In the genomic region with DNA sequence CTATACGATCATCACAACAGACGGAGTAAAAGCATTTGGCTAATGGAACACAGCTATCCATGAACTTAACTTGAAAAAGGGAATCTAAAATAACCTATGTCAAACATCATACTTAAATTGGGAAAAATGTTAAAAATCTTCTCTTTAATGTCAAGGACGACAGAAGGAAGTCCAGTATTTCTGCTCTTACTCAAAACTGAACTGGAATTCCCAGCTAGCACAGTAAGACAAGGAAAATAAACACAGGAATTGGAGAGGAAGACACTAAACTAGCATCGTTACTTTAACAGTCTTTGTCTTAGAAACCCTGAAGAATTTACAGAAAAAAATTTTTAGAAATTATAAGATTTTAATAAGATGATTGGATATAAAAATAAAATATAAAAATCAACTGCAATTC, we compare ENCODE assay signal across 13 cellular contexts.
DNase-seq lines count a peak whose midpoint lies in the region; ATAC-seq and TF ChIP-seq lines count a peak whose summit lies in the region.
"Had no signal": no experiment of that assay in that cellular context is flagged by ENCODE, and none has a peak within 500 bp of the region (broad histone marks: within the 10 kb centered on the region; RNA-seq: fewer than 3 reads in every experiment).

No MANE protein-coding gene starts in this region.

- peak overlapping the region; percentile 95 for H3K27ac Mint-ChIP-seq in central memory CD8-positive, alpha-beta T cell (ENCODE audit: low read depth)
- peak overlapping the region; percentile 81 for H3K27ac Mint-ChIP-seq in mesothelial cell of epicardium
- no peak overlapping the region for H3K27ac Mint-ChIP-seq in MCF 10A (ENCODE audit: low read depth, unreplicated experiment)

- H3K4me3 Mint-ChIP-seq in central memory CD8-positive, alpha-beta T cell: peak overlapping the region; percentile 74
- no peak overlapping the region for H3K4me3 Mint-ChIP-seq in mesothelial cell of epicardium
- H3K4me3 Mint-ChIP-seq in MCF 10A (ENCODE audit: unreplicated experiment): no peak overlapping the region
- H3K4me3 Mint-ChIP-seq: nephron progenitor cell had no signal

- H3K27me3 Mint-ChIP-seq in central memory CD8-positive, alpha-beta T cell: no peaks in the 10 kb centered on the region
- H3K27me3 Mint-ChIP-seq in mesothelial cell of epicardium (ENCODE audit: low read depth) (no peaks in the 10 kb centered on the region), MCF 10A (ENCODE audit: insufficient read depth, unreplicated experiment) (no peaks in the 10 kb centered on the region)

- DNase-seq in left ventricle myocardium inferior (no peak), cardiac septum (ENCODE audit: low spot score) (no peak), mesothelial cell of epicardium (ENCODE audit: low spot score in 2 of 2, unreplicated experiment in 2 of 2) (no peak), vagina (ENCODE audit: extremely low spot score in 2 of 2) (no peak), MCF 10A (ENCODE audit: unreplicated experiment) (no peak), KBM-7 (no peak), NCI-H526 treated with DMSO at 0.1 percent for 48 hours (lab: John Stamatoyannopoulos, UW) (no peak)
- DNase-seq in central memory CD8-positive, alpha-beta T cell (ENCODE audit: low spot score in 2 of 2): no peak
- DNase-seq: central memory CD4-positive, alpha-beta T cell; DMS153; nephron progenitor cell; T-helper 9 cell had no signal

- CTCF ChIA-PET in MCF 10A (lab: Yijun Ruan, JAX): no interaction called here

- no peak for ATAC-seq in central memory CD8-positive, alpha-beta T cell (replicated peaks; ENCODE audit: extremely low read depth, poor library complexity, severe bottlenecking)
- ATAC-seq: left lobe of liver had no signal

- H3K4me3 ChIP-seq in left ventricle myocardium inferior (no peak overlapping the region), vagina (no peak overlapping the region)

- H3K27me3 ChIP-seq in left ventricle myocardium inferior (ENCODE audit: low read depth) (no peaks in the 10 kb centered on the region), vagina (no peaks in the 10 kb centered on the region)

- no peaks in the 10 kb centered on the region for H3K9me3 ChIP-seq in left ventricle myocardium inferior (replicated peaks)
- H3K9me3 ChIP-seq in vagina: no peaks in the 10 kb centered on the region

- in situ Hi-C loops in KBM-7 (cut with MboI; ENCODE audit: low pct_unique_long_range_greater_than_20kb, low sequenced_read_pairs): no loop called here

- H3K4me1 ChIP-seq in left ventricle myocardium inferior (peaks cover 97% of the 10 kb centered on the region), vagina (peaks cover 91% of the 10 kb centered on the region)

- intact Hi-C loops in left ventricle myocardium inferior (cut with micrococcal nuclease) (no loop called here), cardiac septum (cut with DNase I) (no loop called here), vagina (cut with DNase I) (no loop called here), MCF 10A (cut with micrococcal nuclease) (no loop called here)

- H3K9me3 Mint-ChIP-seq in central memory CD8-positive, alpha-beta T cell: no peaks in the 10 kb centered on the region
- no peaks in the 10 kb centered on the region for H3K9me3 Mint-ChIP-seq in mesothelial cell of epicardium
- H3K9me3 Mint-ChIP-seq in MCF 10A (ENCODE audit: unreplicated experiment): no peaks in the 10 kb centered on the region
- H3K9me3 Mint-ChIP-seq: nephron progenitor cell had no signal

- H3K27ac ChIP-seq in left ventricle myocardium inferior (replicated peaks) (peak overlapping the region; percentile 64), vagina (peak overlapping the region; percentile 67)

- H3K36me3 ChIP-seq in left ventricle myocardium inferior: peaks cover 3% of the 10 kb centered on the region
- H3K36me3 ChIP-seq in vagina: no peaks in the 10 kb centered on the region

- peaks cover 57% of the 10 kb centered on the region for H3K4me1 Mint-ChIP-seq in central memory CD8-positive, alpha-beta T cell
- H3K4me1 Mint-ChIP-seq in mesothelial cell of epicardium (peaks cover 42% of the 10 kb centered on the region), MCF 10A (ENCODE audit: insufficient read depth, unreplicated experiment) (peaks cover 5% of the 10 kb centered on the region)

- TF ChIP-seq POLR2A in vagina (IDR thresholded peaks at IDR 0.05): no peak

- no peak for TF ChIP-seq CTCF in left ventricle myocardium inferior (IDR thresholded peaks at IDR 0.05; ENCODE audit: borderline replicate concordance)
- TF ChIP-seq CTCF in mesothelial cell of epicardium (IDR thresholded peaks at IDR 0.05; ENCODE audit: unreplicated experiment): no peak
- no peak for TF ChIP-seq CTCF in vagina (IDR thresholded peaks at IDR 0.05)
- no peak for TF ChIP-seq CTCF in MCF 10A (IDR thresholded peaks at IDR 0.05; ENCODE audit: unreplicated experiment)

- no TSS peak for BruUV-seq in MCF 10A (replicated peaks; lab: Mats Ljungman, UMichigan)

- peaks cover 5% of the 10 kb centered on the region for H3K36me3 Mint-ChIP-seq in central memory CD8-positive, alpha-beta T cell (ENCODE audit: insufficient read depth)
- H3K36me3 Mint-ChIP-seq in mesothelial cell of epicardium: no peaks in the 10 kb centered on the region
- H3K36me3 Mint-ChIP-seq in MCF 10A (ENCODE audit: insufficient read depth, unreplicated experiment): no peaks in the 10 kb centered on the region

- POLR2A ChIA-PET in MCF 10A (lab: Yijun Ruan, JAX): interaction anchor here (0.7 to 1.3 kb wide), 2 partner anchors 9 to 13 kb away, joined by 3 to 5 read pairs; no protein-coding TSS in a partner anchor
